Comparison of ENCODE assay signal across 1 cellular context in the genomic region with DNA sequence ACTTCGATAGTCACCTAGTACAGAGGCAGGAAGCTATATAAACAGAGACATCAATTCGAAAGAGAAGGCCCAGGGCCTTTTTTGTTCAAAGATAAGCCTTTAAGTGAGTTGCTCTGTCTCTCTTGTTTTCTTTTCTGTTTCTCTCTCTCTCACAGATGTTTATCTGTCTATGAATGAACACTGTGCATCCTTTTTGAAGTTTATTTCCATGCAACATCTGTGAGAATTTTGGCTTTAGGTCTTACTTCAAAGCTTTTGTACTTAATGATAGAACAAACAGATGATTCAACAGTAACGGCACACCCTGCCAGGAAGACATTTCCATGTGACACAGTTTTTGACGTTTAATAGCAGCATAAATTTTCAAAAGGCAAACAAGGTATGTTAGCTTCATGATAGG.
A peak's percentile ranks its signal among the peaks of the same experiment; 100 is the strongest.
TF ChIP-seq lines count a peak whose summit lies in the region.

No MANE protein-coding gene starts in this region.

TF ChIP-seq in HepG2, 621 proteins besides CTCF, POLR2A, EP300 and RAD21 (continued from another document and continues in another):
- TF ChIP-seq ZNF34 (CRISPR knock-in tag; IDR thresholded peaks at IDR 0.05; ENCODE audit: borderline replicate concordance): no peak
- TF ChIP-seq, protein P1, sequence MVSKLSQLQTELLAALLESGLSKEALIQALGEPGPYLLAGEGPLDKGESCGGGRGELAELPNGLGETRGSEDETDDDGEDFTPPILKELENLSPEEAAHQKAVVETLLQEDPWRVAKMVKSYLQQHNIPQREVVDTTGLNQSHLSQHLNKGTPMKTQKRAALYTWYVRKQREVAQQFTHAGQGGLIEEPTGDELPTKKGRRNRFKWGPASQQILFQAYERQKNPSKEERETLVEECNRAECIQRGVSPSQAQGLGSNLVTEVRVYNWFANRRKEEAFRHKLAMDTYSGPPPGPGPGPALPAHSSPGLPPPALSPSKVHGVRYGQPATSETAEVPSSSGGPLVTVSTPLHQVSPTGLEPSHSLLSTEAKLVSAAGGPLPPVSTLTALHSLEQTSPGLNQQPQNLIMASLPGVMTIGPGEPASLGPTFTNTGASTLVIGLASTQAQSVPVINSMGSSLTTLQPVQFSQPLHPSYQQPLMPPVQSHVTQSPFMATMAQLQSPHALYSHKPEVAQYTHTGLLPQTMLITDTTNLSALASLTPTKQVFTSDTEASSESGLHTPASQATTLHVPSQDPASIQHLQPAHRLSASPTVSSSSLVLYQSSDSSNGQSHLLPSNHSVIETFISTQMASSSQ (IDR thresholded peaks at IDR 0.05; ENCODE audit: low read depth): no peak
- TF ChIP-seq, protein P1 (CRISPR knock-in tag; IDR thresholded peaks at IDR 0.05; ENCODE audit: borderline replicate concordance): peak; percentile 70; the same call in 1 of the 2 replicates
- no peak for TF ChIP-seq ZC3H13 (CRISPR knock-in tag; IDR thresholded peaks at IDR 0.05)
- no peak for TF ChIP-seq ZMAT3 (CRISPR knock-in tag; conservative IDR thresholded peaks at IDR 0.05)
- no peak for TF ChIP-seq ZNF660 (CRISPR knock-in tag; IDR thresholded peaks at IDR 0.05; ENCODE audit: borderline replicate concordance, low read depth)
- no peak for TF ChIP-seq SMARCE1 (IDR thresholded peaks at IDR 0.05; ENCODE audit: borderline replicate concordance)
- TF ChIP-seq ZHX1 (CRISPR knock-in tag; IDR thresholded peaks at IDR 0.05; ENCODE audit: low read depth): no peak
- TF ChIP-seq SALL1 (CRISPR knock-in tag; IDR thresholded peaks at IDR 0.05): no peak
- TF ChIP-seq ZBTB7B (CRISPR knock-in tag; IDR thresholded peaks at IDR 0.05): no peak
- TF ChIP-seq ONECUT2 (CRISPR knock-in tag; IDR thresholded peaks at IDR 0.05): no peak
- TF ChIP-seq LBX2 (CRISPR knock-in tag; IDR thresholded peaks at IDR 0.05; ENCODE audit: borderline replicate concordance): no peak
- TF ChIP-seq, protein P2, sequence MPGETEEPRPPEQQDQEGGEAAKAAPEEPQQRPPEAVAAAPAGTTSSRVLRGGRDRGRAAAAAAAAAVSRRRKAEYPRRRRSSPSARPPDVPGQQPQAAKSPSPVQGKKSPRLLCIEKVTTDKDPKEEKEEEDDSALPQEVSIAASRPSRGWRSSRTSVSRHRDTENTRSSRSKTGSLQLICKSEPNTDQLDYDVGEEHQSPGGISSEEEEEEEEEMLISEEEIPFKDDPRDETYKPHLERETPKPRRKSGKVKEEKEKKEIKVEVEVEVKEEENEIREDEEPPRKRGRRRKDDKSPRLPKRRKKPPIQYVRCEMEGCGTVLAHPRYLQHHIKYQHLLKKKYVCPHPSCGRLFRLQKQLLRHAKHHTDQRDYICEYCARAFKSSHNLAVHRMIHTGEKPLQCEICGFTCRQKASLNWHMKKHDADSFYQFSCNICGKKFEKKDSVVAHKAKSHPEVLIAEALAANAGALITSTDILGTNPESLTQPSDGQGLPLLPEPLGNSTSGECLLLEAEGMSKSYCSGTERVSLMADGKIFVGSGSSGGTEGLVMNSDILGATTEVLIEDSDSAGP (CRISPR knock-in tag; IDR thresholded peaks at IDR 0.05; ENCODE audit: borderline replicate concordance): no peak
- TF ChIP-seq, protein P3, sequence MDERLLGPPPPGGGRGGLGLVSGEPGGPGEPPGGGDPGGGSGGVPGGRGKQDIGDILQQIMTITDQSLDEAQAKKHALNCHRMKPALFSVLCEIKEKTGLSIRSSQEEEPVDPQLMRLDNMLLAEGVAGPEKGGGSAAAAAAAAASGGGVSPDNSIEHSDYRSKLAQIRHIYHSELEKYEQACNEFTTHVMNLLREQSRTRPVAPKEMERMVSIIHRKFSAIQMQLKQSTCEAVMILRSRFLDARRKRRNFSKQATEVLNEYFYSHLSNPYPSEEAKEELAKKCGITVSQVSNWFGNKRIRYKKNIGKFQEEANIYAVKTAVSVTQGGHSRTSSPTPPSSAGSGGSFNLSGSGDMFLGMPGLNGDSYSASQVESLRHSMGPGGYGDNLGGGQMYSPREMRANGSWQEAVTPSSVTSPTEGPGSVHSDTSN (CRISPR knock-in tag; IDR thresholded peaks at IDR 0.05): no peak
- TF ChIP-seq JDP2 (CRISPR knock-in tag; IDR thresholded peaks at IDR 0.05; ENCODE audit: borderline replicate concordance): no peak
- TF ChIP-seq HOXA7 (CRISPR knock-in tag; IDR thresholded peaks at IDR 0.05): no peak
- no peak for TF ChIP-seq GPBP1L1 (CRISPR knock-in tag; IDR thresholded peaks at IDR 0.05)
- no peak for TF ChIP-seq YEATS4 (CRISPR knock-in tag; IDR thresholded peaks at IDR 0.05; ENCODE audit: borderline replicate concordance)
- no peak for TF ChIP-seq ZNF546 (CRISPR knock-in tag; conservative IDR thresholded peaks at IDR 0.05)
- TF ChIP-seq ZMYM4 (CRISPR knock-in tag; IDR thresholded peaks at IDR 0.05): no peak
- TF ChIP-seq, protein P4, sequence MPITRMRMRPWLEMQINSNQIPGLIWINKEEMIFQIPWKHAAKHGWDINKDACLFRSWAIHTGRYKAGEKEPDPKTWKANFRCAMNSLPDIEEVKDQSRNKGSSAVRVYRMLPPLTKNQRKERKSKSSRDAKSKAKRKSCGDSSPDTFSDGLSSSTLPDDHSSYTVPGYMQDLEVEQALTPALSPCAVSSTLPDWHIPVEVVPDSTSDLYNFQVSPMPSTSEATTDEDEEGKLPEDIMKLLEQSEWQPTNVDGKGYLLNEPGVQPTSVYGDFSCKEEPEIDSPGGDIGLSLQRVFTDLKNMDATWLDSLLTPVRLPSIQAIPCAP (CRISPR knock-in tag; IDR thresholded peaks at IDR 0.05; ENCODE audit: low read depth): no peak
- no peak for TF ChIP-seq SRSF1 (optimal IDR thresholded peaks at IDR 0.05; ENCODE audit: low read depth, low read length)
- no peak for TF ChIP-seq ZNF672 (CRISPR knock-in tag; IDR thresholded peaks at IDR 0.05)
- TF ChIP-seq SKI (IDR thresholded peaks at IDR 0.05; ENCODE audit: partially characterized antibody): no peak
- TF ChIP-seq MTA3 (CRISPR knock-in tag; IDR thresholded peaks at IDR 0.05): no peak
- TF ChIP-seq ZNF333 (CRISPR knock-in tag; IDR thresholded peaks at IDR 0.05; ENCODE audit: borderline replicate concordance): no peak
- TF ChIP-seq NFKB2 (CRISPR knock-in tag; IDR thresholded peaks at IDR 0.05; ENCODE audit: borderline replicate concordance): no peak
- no peak for TF ChIP-seq ZNF484 (CRISPR knock-in tag; IDR thresholded peaks at IDR 0.05; ENCODE audit: borderline replicate concordance, low read depth)
- no peak for TF ChIP-seq KLF13 (CRISPR knock-in tag; IDR thresholded peaks at IDR 0.05)
- TF ChIP-seq USF2 (IDR thresholded peaks at IDR 0.05; ENCODE audit: low read depth, low read length): no peak
- TF ChIP-seq USF2 (CRISPR knock-in tag; IDR thresholded peaks at IDR 0.05; ENCODE audit: borderline replicate concordance): no peak
- no peak for TF ChIP-seq ZNF343 (CRISPR knock-in tag; IDR thresholded peaks at IDR 0.05)
- no peak for TF ChIP-seq ZNF547 (CRISPR knock-in tag; IDR thresholded peaks at IDR 0.05)
- TF ChIP-seq CHCHD3 (CRISPR knock-in tag; IDR thresholded peaks at IDR 0.05): no peak
